Comparison of ENCODE assay signal across 8 cellular contexts in the genomic region with DNA sequence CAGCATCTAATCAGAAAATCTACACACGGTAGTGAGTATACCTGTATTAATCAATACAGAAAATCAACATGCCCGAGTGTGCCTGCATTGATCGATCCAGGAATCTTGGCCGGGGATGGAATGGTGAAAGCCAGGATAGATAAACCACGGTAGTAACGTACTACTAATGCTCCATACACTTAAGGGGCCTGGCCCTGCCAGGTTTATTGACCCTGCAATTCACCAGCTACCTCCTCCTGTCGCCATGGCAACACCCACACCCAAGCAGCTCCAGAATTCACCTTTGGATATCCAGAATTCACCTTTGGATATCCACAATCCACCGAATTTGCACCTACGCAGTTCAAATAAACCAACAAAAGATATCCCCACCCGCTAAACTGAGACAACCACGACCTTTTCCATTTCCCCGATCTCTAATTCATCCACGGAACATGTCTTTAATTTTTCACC. TPM values are rescaled to one million over a fixed set of nuclear protein-coding genes. Genes with fewer than 3 reads are reported as not detected.
DNase-seq lines count a peak whose midpoint lies in the region; ATAC-seq lines count a peak whose summit lies in the region.

No MANE protein-coding gene starts in this region.

- peaks cover 15% of the 10 kb centered on the region for H3K4me1 ChIP-seq in ectodermal cell (ENCODE audit: control insufficient read depth, insufficient read depth, low read length)

- H3K9me3 ChIP-seq in ectodermal cell (ENCODE audit: control insufficient read depth, low read length) = no peaks in the 10 kb centered on the region

- H3K4me3 ChIP-seq in ectodermal cell (ENCODE audit: insufficient read depth, low read depth, low read length) = peak overlapping the region; percentile 60

- peaks cover 12% of the 10 kb centered on the region for H3K27me3 ChIP-seq in ectodermal cell (ENCODE audit: control insufficient read depth, insufficient read depth, low read length, poor library complexity, severe bottlenecking)

- DNase-seq in activated gamma-delta T cell treated with Interleukin-2 at 50 U/mL for 16 hours = peak; percentile 9
- DNase-seq in activated gamma-delta T cell (lab: John Stamatoyannopoulos, UW) = no peak
- peak; percentile 98 for DNase-seq in NCI-H748 (lab: John Stamatoyannopoulos, UW; ENCODE audit: unreplicated experiment)
- peak; percentile 68 for DNase-seq in midbrain (lab: John Stamatoyannopoulos, UW)
- no peak for DNase-seq in H4 (ENCODE audit: low spot score)

- ATAC-seq in GM18909 (IDR thresholded peaks at IDR 0.05; ENCODE audit: poor library complexity, unreplicated experiment) (no peak), GM19395 (IDR thresholded peaks at IDR 0.05; ENCODE audit: unreplicated experiment) (no peak)

- peak overlapping the region; percentile 99 for H3K27ac ChIP-seq in ectodermal cell (ENCODE audit: insufficient read depth, low read depth, low read length, poor library complexity, severe bottlenecking)

- no peaks in the 10 kb centered on the region for H3K36me3 ChIP-seq in ectodermal cell (ENCODE audit: control insufficient read depth, insufficient read depth, low read length)

- WGBS in ectodermal cell, 2 experiments = 60 to 62% methylated on average over 13 of the region's 13 CpGs

RNA-seq across cellular contexts. Expression of gene CALM1, which starts 14.8 kb away (rescaled TPM):
- polyA plus RNA-seq in ectodermal cell (2013, experiment 1 of 4) = 364 TPM
- 332 TPM for polyA plus RNA-seq in ectodermal cell (2013, experiment 2 of 4)
- polyA plus RNA-seq in ectodermal cell (2013, experiment 3 of 4) = 321 TPM
- polyA plus RNA-seq in ectodermal cell (2013, experiment 4 of 4) = 331 TPM
- 271 and 291 TPM in 2 replicates for total RNA-seq in H4 (2014; rRNA removed; shearing (Covaris generic))

RNA-seq across cellular contexts. Expression of gene NRDE2, which starts 50.3 kb away (rescaled TPM):
- polyA plus RNA-seq in ectodermal cell (2013, experiment 1 of 4) = 21.1 TPM
- 22.7 TPM for polyA plus RNA-seq in ectodermal cell (2013, experiment 2 of 4)
- polyA plus RNA-seq in ectodermal cell (2013, experiment 3 of 4) = 10.6 TPM
- polyA plus RNA-seq in ectodermal cell (2013, experiment 4 of 4) = 13.7 TPM
- total RNA-seq in H4 (2014; rRNA removed; shearing (Covaris generic)) = 3.6 and 3.8 TPM in 2 replicates

Comparison
In these comparisons a context has a peak if more than half of its experiments do, and no peak if none do; other contexts are left out.
1. DNase-seq: peak in activated gamma-delta T cell treated with Interleukin-2 at 50 U/mL for 16 hours (single experiment), NCI-H748 (single experiment) and midbrain (single experiment); none in activated gamma-delta T cell (single experiment) and H4 (single experiment).